1 cellular context compared by ENCODE assay signal in genomic region chrX:19569930-19570329, GRCh38.
TF ChIP-seq lines count a peak whose summit lies in the region.

No MANE protein-coding gene starts in this region.

TF ChIP-seq in GM23338, 12 proteins besides CTCF, POLR2A, EP300 and RAD21 (continued from another document):
- no peak for TF ChIP-seq ZNF462 (CRISPR knock-in tag; IDR thresholded peaks at IDR 0.05)
- TF ChIP-seq NANOG (IDR thresholded peaks at IDR 0.05; ENCODE audit: borderline replicate concordance), result no peak
- no peak for TF ChIP-seq EZH2phosphoT487 (IDR thresholded peaks at IDR 0.05; ENCODE audit: unreplicated experiment)
- no peak for TF ChIP-seq CREB1 (CRISPR knock-in tag; IDR thresholded peaks at IDR 0.05; ENCODE audit: low read depth)
- no peak for TF ChIP-seq ETS1 (IDR thresholded peaks at IDR 0.05)
- TF ChIP-seq ZNF114 (CRISPR knock-in tag; IDR thresholded peaks at IDR 0.05), result no peak
- TF ChIP-seq ZNF331 (CRISPR knock-in tag; IDR thresholded peaks at IDR 0.05; ENCODE audit: low read depth), result no peak
- no peak for TF ChIP-seq REST (IDR thresholded peaks at IDR 0.05; ENCODE audit: unreplicated experiment)
- TF ChIP-seq JUNB (IDR thresholded peaks at IDR 0.05; ENCODE audit: unreplicated experiment), result no peak
TF ChIP-seq in GM23338: peak in this region for 0.
